In the genomic region with DNA sequence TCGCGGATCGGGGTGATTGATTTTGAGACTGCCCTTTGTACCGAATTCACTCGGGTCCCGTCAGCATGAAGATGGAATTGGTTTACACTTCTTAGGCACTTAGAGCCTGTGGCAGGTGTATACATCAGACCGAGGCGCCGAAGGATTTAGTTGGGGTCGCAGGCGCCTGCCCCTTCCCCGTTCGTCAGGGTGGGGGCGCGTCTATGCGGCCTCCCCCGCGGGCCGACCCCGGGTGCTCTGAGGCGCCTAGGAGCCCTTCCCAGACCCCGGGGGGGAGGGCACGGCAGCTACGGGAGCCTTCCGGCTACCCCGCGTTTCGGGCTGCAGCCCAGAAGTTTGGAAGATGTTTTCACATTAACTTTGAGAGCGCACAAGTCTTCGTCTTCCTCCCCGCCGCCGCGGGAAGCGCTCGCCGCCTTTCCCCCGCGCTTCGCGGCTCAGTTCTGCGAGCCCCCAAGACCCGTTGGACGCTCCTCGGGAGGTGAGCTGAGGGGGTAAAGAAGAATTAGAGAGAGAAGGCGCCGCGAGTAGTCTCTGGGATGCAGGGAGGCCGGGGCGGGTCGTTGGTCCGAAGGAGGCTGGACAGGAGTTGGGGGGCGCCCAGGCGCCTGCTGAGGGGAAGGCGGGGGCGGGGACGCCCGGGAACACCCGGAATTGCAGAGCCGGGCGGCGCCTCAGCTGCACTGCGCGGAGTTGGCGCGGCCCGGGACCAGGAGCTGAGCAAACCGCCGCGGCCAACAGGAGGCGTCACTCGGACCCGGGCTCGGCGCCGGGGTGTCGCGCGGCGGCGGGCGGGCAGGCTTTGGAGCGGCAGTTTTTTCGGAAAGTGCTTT, we compare ENCODE assay signal across 8 cellular contexts. TPM values are rescaled to one million over a fixed set of nuclear protein-coding genes. Genes with fewer than 3 reads are reported as not detected.
A peak's percentile ranks its signal among the peaks of the same experiment; 100 is the strongest.
DNase-seq lines count a peak whose midpoint lies in the region; ATAC-seq lines count a peak whose summit lies in the region.

No MANE protein-coding gene starts in this region.

- peaks cover 51% of the 10 kb centered on the region for H3K4me1 Mint-ChIP-seq in activated CD4-positive, alpha-beta memory T cell treated with anti-CD3 and anti-CD28 coated beads, Interleukin-2, amount 10 ng/mL, durations not matched to agents 7 days and 5 days

- H3K4me1 ChIP-seq in effector memory CD4-positive, alpha-beta T cell (ENCODE audit: control insufficient read depth, insufficient read depth, low read length, poor library complexity, severe bottlenecking): peaks cover 18% of the 10 kb centered on the region

- ATAC-seq in HG02870 (IDR thresholded peaks at IDR 0.05; ENCODE audit: unreplicated experiment): no peak

- CTCF ChIA-PET in activated CD4-positive, alpha-beta memory T cell treated with anti-CD3 and anti-CD28 coated beads, Interleukin-2, amount 10 ng/mL, durations not matched to agents 7 days and 5 days (lab: Charles Lee): interaction anchor here (0.6 to 6.2 kb wide), 21 partner anchors 10 to 523 kb away, joined by 3 to 39 read pairs (median 7); a partner anchor contains a TSS

- peaks cover 48% of the 10 kb centered on the region for H3K36me3 Mint-ChIP-seq in activated CD4-positive, alpha-beta memory T cell treated with anti-CD3 and anti-CD28 coated beads, Interleukin-2, amount 10 ng/mL, durations not matched to agents 7 days and 5 days (ENCODE audit: low read depth)

- no peaks in the 10 kb centered on the region for H3K9me3 Mint-ChIP-seq in activated CD4-positive, alpha-beta memory T cell treated with anti-CD3 and anti-CD28 coated beads, Interleukin-2, amount 10 ng/mL, durations not matched to agents 7 days and 5 days

- no peaks in the 10 kb centered on the region for H3K27me3 Mint-ChIP-seq in activated CD4-positive, alpha-beta memory T cell treated with anti-CD3 and anti-CD28 coated beads, Interleukin-2, amount 10 ng/mL, durations not matched to agents 7 days and 5 days

- POLR2A ChIA-PET in activated CD4-positive, alpha-beta memory T cell treated with anti-CD3 and anti-CD28 coated beads, Interleukin-2, amount 10 ng/mL, durations not matched to agents 7 days and 5 days (lab: Charles Lee): interaction anchor here (0.5 to 10.5 kb wide), 31 partner anchors 9 to 803 kb away, joined by 3 to 162 read pairs (median 8); a partner anchor contains a TSS

- peak overlapping the region; percentile 88 for H3K27ac ChIP-seq in effector memory CD4-positive, alpha-beta T cell (ENCODE audit: insufficient read depth, low read length, poor library complexity, severe bottlenecking)

- no peaks in the 10 kb centered on the region for H3K27me3 ChIP-seq in effector memory CD4-positive, alpha-beta T cell (replicated peaks; ENCODE audit: control insufficient read depth, insufficient read depth, low read length, poor library complexity, severe bottlenecking)

- peak overlapping the region; percentile 86 for H3K4me3 Mint-ChIP-seq in activated CD4-positive, alpha-beta memory T cell treated with anti-CD3 and anti-CD28 coated beads, Interleukin-2, amount 10 ng/mL, durations not matched to agents 7 days and 5 days

- H3K27ac Mint-ChIP-seq in activated CD4-positive, alpha-beta memory T cell treated with anti-CD3 and anti-CD28 coated beads, Interleukin-2, amount 10 ng/mL, durations not matched to agents 7 days and 5 days: peak overlapping the region; percentile 96

- peaks cover 4% of the 10 kb centered on the region for H3K36me3 ChIP-seq in effector memory CD4-positive, alpha-beta T cell (ENCODE audit: control insufficient read depth, insufficient read depth, low read length)

- H3K9me3 ChIP-seq in effector memory CD4-positive, alpha-beta T cell (ENCODE audit: control insufficient read depth, low read length): no peaks in the 10 kb centered on the region

- H3K4me3 ChIP-seq in effector memory CD4-positive, alpha-beta T cell (ENCODE audit: insufficient read depth, low read depth, low read length, poor library complexity, severe bottlenecking): peak overlapping the region; percentile 99

- DNase-seq in NCI-H1092 treated with DMSO at 0.1 percent for 48 hours (lab: John Stamatoyannopoulos, UW) (peak; percentile 33), NCI-H1092 (lab: John Stamatoyannopoulos, UW) (no peak), NCI-H146 (lab: John Stamatoyannopoulos, UW) (peak; percentile 70), medulla oblongata (ENCODE audit: extremely low spot score) (peak; percentile 47)
- DNase-seq in activated CD4-positive, alpha-beta memory T cell treated with anti-CD3 and anti-CD28 coated beads, Interleukin-2, amount 10 ng/mL, durations not matched to agents 7 days and 5 days: peak; percentile 56
- peak; percentile 16 to 30 (median 29) for DNase-seq in effector memory CD4-positive, alpha-beta T cell
- peak; percentile 12 to 24 (median 13) for DNase-seq in stimulated activated CD4-positive, alpha-beta T cell treated with anti-CD3 and anti-CD28 coated beads, TNF-alpha, amount 100 ng/mL, for 4 hours (ENCODE audit: low read depth in 3 of 3)

RNA-seq across cellular contexts. Expression of a gene that starts 0.7 kb away (rescaled TPM):
- 10 to 100 TPM; 64.7 to 73.8 TPM for total RNA-seq in activated CD4-positive, alpha-beta memory T cell treated with anti-CD3 and anti-CD28 coated beads, Interleukin-2, amount 10 ng/mL, durations not matched to agents 7 days and 5 days
